21 cellular contexts compared by ENCODE assay signal in the genomic region with DNA sequence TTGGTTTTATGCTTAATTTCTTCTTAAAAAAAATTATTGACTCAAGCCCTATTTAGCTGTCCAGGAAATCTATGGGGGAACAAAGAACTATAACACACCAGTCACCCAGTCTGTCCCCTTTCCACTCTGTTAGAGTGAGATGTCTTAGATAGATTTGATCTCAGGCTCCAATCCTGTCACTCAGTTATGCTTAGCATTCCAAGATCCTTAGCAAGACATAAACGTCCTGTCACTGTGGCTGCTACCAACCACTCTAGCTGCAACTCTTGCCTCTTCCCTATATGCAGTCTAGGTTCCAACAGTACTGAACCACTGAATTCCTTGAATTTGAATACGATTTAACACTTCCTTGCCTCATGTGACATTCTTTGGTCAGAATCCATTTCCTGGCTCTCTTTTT.
DNase-seq lines count a peak whose midpoint lies in the region; ATAC-seq, FAIRE-seq and TF ChIP-seq lines count a peak whose summit lies in the region.
"Had no signal": no experiment of that assay in that cellular context is flagged by ENCODE, and none has a peak within 500 bp of the region (broad histone marks: within the 10 kb centered on the region; RNA-seq: fewer than 3 reads in every experiment).

No MANE protein-coding gene starts in this region.

- FAIRE-seq in H1 (lab: Jason Lieb, UNC) (no peak), urothelium cell line (lab: Jason Lieb, UNC) (peak; percentile 66)
- FAIRE-seq: G401.6, RCC 7860 had no signal

- no peak overlapping the region for H3K14ac ChIP-seq in H1 (ENCODE audit: insufficient read length)
- H3K14ac ChIP-seq in mesenchymal stem cell (ENCODE audit: low read length in 2 of 2) = no peak overlapping the region

- BruUV-seq in PC-9 (replicated peaks; lab: Mats Ljungman, UMichigan) = no TSS peak

- H2BK12ac ChIP-seq in H1 (ENCODE audit: low read depth, low read length) (no peak overlapping the region), mesenchymal stem cell (ENCODE audit: low read length in 2 of 2) (no peak overlapping the region)

- H3K4ac ChIP-seq in H1 (replicated peaks; ENCODE audit: insufficient read length, low read depth, low read length) (no peak overlapping the region), mesenchymal stem cell (ENCODE audit: low read depth in 1 of 2, low read length in 2 of 2) (no peak overlapping the region)

- WGBS in H1 (ENCODE audit: extremely low coverage in 1 of 2, insufficient coverage in 1 of 2, insufficient read length in 1 of 2, insufficient replicate concordance in 2 of 2, low coverage in 1 of 2, low lambda C conversion rate in 2 of 2, missing lambda C conversion rate in 1 of 2), 2 experiments = 79% methylated on average over 2 of the region's 2 CpGs; no CpG with 5 or more reads in 1 of the 2 experiments
- 28% methylated on average over 2 of the region's 2 CpGs for WGBS in mesenchymal stem cell

- intact Hi-C loops in PC-9 (cut with micrococcal nuclease; ENCODE audit: unreplicated experiment) = no loop called here

- H3K27ac ChIP-seq in PC-9 = peak overlapping the region; percentile 74; the same call in 1 of the 2 replicates
- H3K27ac ChIP-seq in H1 (ENCODE audit: low read depth, low read length) = no peak overlapping the region
- no peak overlapping the region for H3K27ac ChIP-seq in mesenchymal stem cell (ENCODE audit: low read length, poor library complexity, severe bottlenecking)
- H3K27ac ChIP-seq: C4-2B had no signal

- H3K56ac ChIP-seq in H1 (replicated peaks; ENCODE audit: insufficient read length, low read depth, low read length) = no peak overlapping the region

- H3K9ac ChIP-seq in H1 (replicated peaks in 1 of 4; ENCODE audit: extremely low read depth in 1 of 4, low read depth in 3 of 4, low read length in 3 of 4) (no peak overlapping the region), mesenchymal stem cell (ENCODE audit: low read length) (no peak overlapping the region)

- H3F3A ChIP-seq in PC-9 (ENCODE audit: insufficient read depth, low read depth) = 0 out of 2 replicates have a peak, but pooled peaks cover 3% of the 10 kb centered on the region

- H3K18ac ChIP-seq in H1 (ENCODE audit: extremely low read depth, low read length) = no peak overlapping the region
- H3K18ac ChIP-seq in mesenchymal stem cell (ENCODE audit: low read depth in 1 of 2, low read length in 2 of 2) = no peak overlapping the region

- H2BK20ac ChIP-seq in H1 (ENCODE audit: low read length) = no peak overlapping the region

- no peak overlapping the region for H3K23ac ChIP-seq in H1 (ENCODE audit: insufficient read length)
- H3K23ac ChIP-seq in mesenchymal stem cell (ENCODE audit: low read length in 2 of 2) = no peak overlapping the region

- no peak for TF ChIP-seq POLR2A in H1 (IDR thresholded peaks at IDR 0.05; ENCODE audit: control extremely low read depth in 1 of 2, low read depth in 2 of 2, low read length in 2 of 2)

- CTCF ChIA-PET in PC-9 (lab: Charles Lee) = no interaction called here
- CTCF ChIA-PET in H1 (lab: Charles Lee; ENCODE audit: partially characterized antibody) = no interaction called here

- no peak for TF ChIP-seq EP300 in H1 (IDR thresholded peaks at IDR 0.05; ENCODE audit: borderline replicate concordance in 1 of 2, low read depth in 2 of 2, low read length in 2 of 2)

- H3K4me1 ChIP-seq in PC-9 (replicated peaks; ENCODE audit: insufficient read depth) (peaks cover 20% of the 10 kb centered on the region), H1 (replicated peaks in 1 of 4; ENCODE audit: control insufficient read depth in 3 of 4, insufficient read depth in 4 of 4, low read length in 3 of 4) (no peaks in the 10 kb centered on the region; a peak in 1 of 7 replicates), mesenchymal stem cell (ENCODE audit: control insufficient read depth, insufficient read depth, low read depth, low read length) (no peaks in the 10 kb centered on the region)

- H3K9me2 ChIP-seq in PC-9 (ENCODE audit: insufficient read depth) = no peaks in the 10 kb centered on the region

- DNase-seq in H7 = peak; percentile 5
- no peak for DNase-seq in PC-9
- no peak for DNase-seq in H1 (ENCODE audit: low read depth in 1 of 2, low spot score in 2 of 2)
- DNase-seq in urothelium cell line (ENCODE audit: low spot score) = peak; percentile 17
- no peak for DNase-seq in mesenchymal stem cell
- DNase-seq: DND-41; GOT3; HFFc6; NCI-H1436; NCI-H2081; NCI-H2171 treated with DMSO at 0.1 percent for 48 hours; NCI-H446; NCI-H526 treated with DMSO at 0.1 percent for 48 hours; NK-92 treated with Interleukin-12 subunit alpha and Interleukin-12 subunit beta, amount 100 ng/mL, for 24 hours; SHP77; T-helper 1 cell had no signal

- H4K91ac ChIP-seq in H1 (replicated peaks; ENCODE audit: insufficient read length, low read length) (no peak overlapping the region), mesenchymal stem cell (ENCODE audit: low read length) (no peak overlapping the region)

- no peak overlapping the region for H2AK5ac ChIP-seq in H1 (ENCODE audit: low read depth, low read length)
- H2AK5ac ChIP-seq in mesenchymal stem cell (ENCODE audit: low read length, severe bottlenecking) = no peak overlapping the region

- H3K4me3 ChIP-seq in H7 (ENCODE audit: insufficient read depth, low read depth, low read length) (no peak overlapping the region), PC-9 (peak overlapping the region; percentile 77), H1 (ENCODE audit: extremely low read depth in 1 of 4, insufficient read depth in 2 of 4, low read depth in 3 of 4, low read length in 4 of 4) (no peak overlapping the region), mesenchymal stem cell (ENCODE audit: insufficient read depth in 1 of 2, low read depth in 1 of 2, low read length in 2 of 2) (no peak overlapping the region)

- no peak overlapping the region for H2BK5ac ChIP-seq in H1 (ENCODE audit: low read depth, low read length)
- no peak overlapping the region for H2BK5ac ChIP-seq in mesenchymal stem cell (ENCODE audit: low read depth, low read length, poor library complexity, severe bottlenecking)

- no peak overlapping the region for H2BK15ac ChIP-seq in H1 (ENCODE audit: low read length)
- H2BK15ac ChIP-seq in mesenchymal stem cell (ENCODE audit: low read depth, poor library complexity, severe bottlenecking) = no peak overlapping the region

- TF ChIP-seq CTCF in PC-9 (conservative IDR thresholded peaks at IDR 0.05) = no peak
- no peak for TF ChIP-seq CTCF in H1 (IDR thresholded peaks at IDR 0.05; ENCODE audit: control extremely low read depth in 1 of 3, insufficient read depth in 1 of 3, low read depth in 1 of 3, low read length in 3 of 3)

- H3K79me2 ChIP-seq in PC-9 (ENCODE audit: low read depth) = peaks cover 32% of the 10 kb centered on the region
- no peaks in the 10 kb centered on the region for H3K79me2 ChIP-seq in H1 (ENCODE audit: control insufficient read depth in 1 of 2, insufficient read depth in 2 of 2, low read length in 2 of 2)

- H2BK120ac ChIP-seq in H1 (replicated peaks; ENCODE audit: low read depth, low read length) = no peak overlapping the region
- H2BK120ac ChIP-seq in mesenchymal stem cell (ENCODE audit: low read depth, low read length) = no peak overlapping the region

- H3K36me3 ChIP-seq in H7 (replicated peaks; ENCODE audit: control insufficient read depth, insufficient read depth, low read length) = no peaks in the 10 kb centered on the region
- H3K36me3 ChIP-seq in PC-9 (ENCODE audit: low read depth) = peaks cover 36% of the 10 kb centered on the region
- H3K36me3 ChIP-seq in H1 (ENCODE audit: control insufficient read depth in 2 of 4, insufficient read depth in 4 of 4, low read length in 3 of 4) = no peaks in the 10 kb centered on the region
- no peaks in the 10 kb centered on the region for H3K36me3 ChIP-seq in mesenchymal stem cell (ENCODE audit: control insufficient read depth in 1 of 2, insufficient read depth in 2 of 2, low read depth in 1 of 2, low read length in 2 of 2)

- no peaks in the 10 kb centered on the region for H3K79me1 ChIP-seq in H1 (ENCODE audit: low read depth, low read length)
- H3K79me1 ChIP-seq in mesenchymal stem cell (replicated peaks; ENCODE audit: low read length, poor library complexity, severe bottlenecking) = no peaks in the 10 kb centered on the region

- H4K8ac ChIP-seq in H1 (ENCODE audit: extremely low read depth, insufficient read depth, low read length) (no peak overlapping the region), mesenchymal stem cell (ENCODE audit: low read length) (no peak overlapping the region)

- no peak overlapping the region for H4K5ac ChIP-seq in H1 (ENCODE audit: insufficient read length, low read depth, low read length)

- H3K27me3 ChIP-seq in H7 (ENCODE audit: control insufficient read depth, insufficient read depth, low read length) = no peaks in the 10 kb centered on the region
- H3K27me3 ChIP-seq in PC-9 (ENCODE audit: insufficient read depth, low read depth) = no peaks in the 10 kb centered on the region
- no peaks in the 10 kb centered on the region for H3K27me3 ChIP-seq in H1 (replicated peaks in 1 of 4; ENCODE audit: control insufficient read depth in 3 of 4, extremely low read depth in 1 of 4, insufficient read depth in 3 of 4, low read length in 3 of 4)
- H3K27me3 ChIP-seq in mesenchymal stem cell (ENCODE audit: control insufficient read depth in 1 of 2, insufficient read depth in 1 of 2, low read length in 2 of 2) = no peaks in the 10 kb centered on the region

- POLR2A ChIA-PET in PC-9 (lab: Charles Lee; ENCODE audit: unreplicated experiment) = no interaction called here
- POLR2A ChIA-PET in H1 (lab: Charles Lee; ENCODE audit: partially characterized antibody) = no interaction called here

- H3K4me2 ChIP-seq in PC-9 (peak overlapping the region; percentile 82), H1 (ENCODE audit: insufficient read depth in 1 of 2, low read depth in 2 of 2, low read length in 2 of 2) (no peak overlapping the region), mesenchymal stem cell (ENCODE audit: low read length, poor library complexity, severe bottlenecking) (no peak overlapping the region)

- no peaks in the 10 kb centered on the region for H3K23me2 ChIP-seq in H1 (ENCODE audit: low read depth, low read length)

- H2AFZ ChIP-seq in PC-9 (peak overlapping the region; percentile 96; the same call in 1 of the 2 replicates), H1 (ENCODE audit: low read length) (peak overlapping the region; percentile 96), mesenchymal stem cell (ENCODE audit: low read depth, low read length) (no peak overlapping the region)

- H4K20me1 ChIP-seq in PC-9 (ENCODE audit: insufficient read depth) = no peaks in the 10 kb centered on the region
- no peaks in the 10 kb centered on the region for H4K20me1 ChIP-seq in H1 (replicated peaks in 1 of 2; ENCODE audit: control insufficient read depth in 1 of 2, insufficient read depth in 2 of 2, low read length in 2 of 2)

- ATAC-seq in GM21528 (IDR thresholded peaks at IDR 0.05; ENCODE audit: low FRiP score, unreplicated experiment) (no peak), GM19452 (IDR thresholded peaks at IDR 0.05; ENCODE audit: unreplicated experiment) (no peak)

- H3K9me3 ChIP-seq in PC-9 (ENCODE audit: insufficient read depth, low read depth) = no peaks in the 10 kb centered on the region; the same call in 1 of the 2 replicates
- H3K9me3 ChIP-seq in H1 (ENCODE audit: insufficient read depth in 2 of 2, low read depth in 1 of 2, low read length in 1 of 2) = peaks cover 0 to 4% of the 10 kb centered on the region in 2 experiments; a peak in 1 of 4 replicates
- H3K9me3 ChIP-seq in mesenchymal stem cell (ENCODE audit: control insufficient read depth, low read length) = peaks cover 2% of the 10 kb centered on the region

- no peak for TF ChIP-seq RAD21 in H1 (IDR thresholded peaks at IDR 0.05 in 1 of 2, conservative IDR thresholded peaks at IDR 0.05 in 1 of 2; ENCODE audit: low read depth in 2 of 2, low read length in 2 of 2)

Comparison
In these comparisons a context has a peak if more than half of its experiments do, and no peak if none do; other contexts are left out.
1. DNase-seq: peak in H7 (single experiment) and urothelium cell line (single experiment); none in PC-9 (0 of 2), H1 (0 of 2) and mesenchymal stem cell (single experiment).